In genomic region chr2:190343500-190344274, GRCh38 we compare ENCODE assay signal across 8 cellular contexts. TPM values are rescaled to one million over a fixed set of nuclear protein-coding genes. Genes with fewer than 3 reads are reported as not detected.
DNase-seq lines count a peak whose midpoint lies in the region; ATAC-seq, FAIRE-seq and TF ChIP-seq lines count a peak whose summit lies in the region.

INPP1 (plus strand) TSS chr2:190343589; CDS start chr2:190360103, 16,514 bp downstream.

- CTCF ChIA-PET in A549 (lab: Yijun Ruan, JAX) = interaction anchor here (0.6 to 3.9 kb wide), 17 partner anchors 12 to 541 kb away, joined by 3 to 22 read pairs (median 3); partner anchors contain the start of gene HIBCH

- FAIRE-seq in A549 (lab: Jason Lieb, UNC) = no peak

- H3K4me2 ChIP-seq in A549 = peak within 1 kb of the TSS; percentile 87

- peak within 1 kb of the TSS; percentile 67 to 95 for H3K27ac ChIP-seq in A549
- no peak within 1 kb of the TSS for H3K27ac ChIP-seq in ectodermal cell (ENCODE audit: insufficient read depth, low read depth, low read length, poor library complexity, severe bottlenecking)
- peak within 1 kb of the TSS; percentile 94 to 96 for H3K27ac ChIP-seq in liver (ENCODE audit: low read depth in 1 of 2, low read length in 2 of 2)

- TF ChIP-seq POLR2A in A549 (IDR thresholded peaks at IDR 0.05; ENCODE audit: low read length) = peak; percentile 24; the same call in 1 of the 2 replicates

- peak; percentile 84 for ATAC-seq in A549
- peak; percentile 68 for ATAC-seq in GM18502 (IDR thresholded peaks at IDR 0.05; ENCODE audit: poor library complexity, unreplicated experiment)
- peak; percentile 58 for ATAC-seq in HG02840 (IDR thresholded peaks at IDR 0.05; ENCODE audit: low FRiP score, unreplicated experiment)

- POLR2A ChIA-PET in A549 (lab: Yijun Ruan, JAX) = interaction anchor here (0.9 to 1.2 kb wide), 2 partner anchors 11 to 24 kb away, joined by 4 to 5 read pairs; partner anchors contain the start of gene HIBCH

- DNase-seq in A549 (ENCODE audit: low read depth in 1 of 2, low spot score in 1 of 2) = peak; percentile 32 to 69
- peak; percentile 70 for DNase-seq in NCI-H2227 (lab: John Stamatoyannopoulos, UW; ENCODE audit: unreplicated experiment)
- peak; percentile 49 to 58 for DNase-seq in activated CD4-positive, alpha-beta T cell treated with anti-CD3 and anti-CD28 coated beads, Interleukin-2, amount 50 U/mL, for 48 hours
- peak; percentile 23 to 26 for DNase-seq in stimulated activated CD4-positive, alpha-beta T cell treated with anti-CD3 and anti-CD28 coated beads, Interleukin-4, amount 100 ng/mL, for 48 hours (ENCODE audit: low read depth in 2 of 2)

- TF ChIP-seq CTCF in A549 (IDR thresholded peaks at IDR 0.05) = no peak
- no peak for TF ChIP-seq CTCF in liver (IDR thresholded peaks at IDR 0.05; ENCODE audit: low read depth, low read length, missing input control)

- peak within 1 kb of the TSS; percentile 55 to 89 for H3K9ac ChIP-seq in liver (ENCODE audit: low read depth in 1 of 2, low read length in 2 of 2)

- peaks cover 31% of the 10 kb centered on the region for H3K27me3 ChIP-seq in ectodermal cell (ENCODE audit: control insufficient read depth, insufficient read depth, low read length, poor library complexity, severe bottlenecking)
- H3K27me3 ChIP-seq in liver (ENCODE audit: control insufficient read depth in 4 of 4, insufficient read depth in 4 of 4, low read length in 3 of 4) = no peaks in the 10 kb centered on the region

- TF ChIP-seq EP300 in A549 (IDR thresholded peaks at IDR 0.05) = no peak

- H3K9me3 ChIP-seq in A549 (no peaks in the 10 kb centered on the region), ectodermal cell (ENCODE audit: control insufficient read depth, low read length) (no peaks in the 10 kb centered on the region), liver (ENCODE audit: control insufficient read depth in 4 of 4, low read length in 3 of 4) (no peaks in the 10 kb centered on the region)

- 1% methylated on average over 26 of the region's 103 CpGs for WGBS in A549 (ENCODE audit: missing lambda C conversion rate)
- 1 to 2% methylated on average over 103 of the region's 103 CpGs for WGBS in ectodermal cell, 2 experiments
- under 1% methylated on average over 103 of the region's 103 CpGs for WGBS in liver

- peak within 1 kb of the TSS; percentile 63 for H3K4me3 ChIP-seq in A549
- H3K4me3 ChIP-seq in ectodermal cell (ENCODE audit: insufficient read depth, low read depth, low read length) = peak within 1 kb of the TSS; percentile 41
- H3K4me3 ChIP-seq in liver (ENCODE audit: low read depth in 1 of 3, low read length in 3 of 3) = peak within 1 kb of the TSS; percentile 71 to 86 (median 71)

- no peak; a peak in 1 of 5 replicates for TF ChIP-seq RAD21 in A549 (conservative IDR thresholded peaks at IDR 0.05 in 1 of 2, IDR thresholded peaks at IDR 0.05 in 1 of 2)
- no peak for TF ChIP-seq RAD21 in liver (IDR thresholded peaks at IDR 0.05)

- H3K36me3 ChIP-seq in ectodermal cell (ENCODE audit: control insufficient read depth, insufficient read depth, low read length) (no peaks in the 10 kb centered on the region), liver (ENCODE audit: control insufficient read depth in 4 of 4, insufficient read depth in 3 of 4, low read depth in 1 of 4, low read length in 3 of 4) (no peaks in the 10 kb centered on the region)

- H3K4me1 ChIP-seq in A549 (peaks cover 30% of the 10 kb centered on the region), ectodermal cell (ENCODE audit: control insufficient read depth, insufficient read depth, low read length) (no peaks in the 10 kb centered on the region), liver (ENCODE audit: control insufficient read depth in 4 of 4, insufficient read depth in 4 of 4, low read length in 3 of 4) (peaks cover 0 to 9% (median 5%) of the 10 kb centered on the region in 4 donors)

TF ChIP-seq in A549, 52 proteins besides CTCF, POLR2A, EP300 and RAD21 (continues in another document):
- TF ChIP-seq CHD2 (IDR thresholded peaks at IDR 0.05; ENCODE audit: low read length, partially characterized antibody) (no peak), BHLHE40 (IDR thresholded peaks at IDR 0.05; ENCODE audit: low read depth, low read length) (peak; percentile 70), FOSL2 (IDR thresholded peaks at IDR 0.05) (no peak), FOSL2 (CRISPR knock-in tag; IDR thresholded peaks at IDR 0.05) (peak; percentile 69), NFE2L2 (conservative IDR thresholded peaks at IDR 0.05; ENCODE audit: low read length) (no peak), EHF (CRISPR knock-in tag; IDR thresholded peaks at IDR 0.05) (no peak), MAZ (IDR thresholded peaks at IDR 0.05; ENCODE audit: borderline replicate concordance, low read depth, low read length) (no peak), ZC3H11A (IDR thresholded peaks at IDR 0.05) (no peak), ZSCAN20 (CRISPR knock-in tag; IDR thresholded peaks at IDR 0.05) (no peak), MAFK (IDR thresholded peaks at IDR 0.05; ENCODE audit: partially characterized antibody) (no peak)

TF ChIP-seq in liver, 16 proteins besides CTCF, POLR2A, EP300 and RAD21:
- TF ChIP-seq JUND (IDR thresholded peaks at IDR 0.05) (peak in 1 of 2 donors; percentile 27), TAF1 (conservative IDR thresholded peaks at IDR 0.05) (no peak), SP1 (IDR thresholded peaks at IDR 0.05) (peak; percentile 2)

RNA-seq across cellular contexts. Expression of gene INPP1, which starts in this region (rescaled TPM):
- polyA plus RNA-seq in A549 (2011; rRNA removed) = 12.8 and 14.6 TPM in 2 replicates
- 4.5 and 7.8 TPM in 2 replicates for polyA plus RNA-seq in A549 (2012; cell fraction: cytosol; rRNA removed)
- polyA plus RNA-seq in A549 (2012; cell fraction: nucleus; rRNA removed) = 4.2 and 5.3 TPM in 2 replicates
- 15.9 to 19.9 TPM (median 18.4 TPM) in 3 replicates for polyA plus RNA-seq in A549 (2017; fragmentation: RNase III; extraction: RNeasy Plus Mini Kit Qiagen cat#74134 plus additional on column Dnase treatment)
- polyA minus RNA-seq in A549 (2011; rRNA and poly(A)+ RNA removed) = 5.3 and 8.2 TPM in 2 replicates
- 4.4 TPM for polyA plus RNA-seq in ectodermal cell (2013, experiment 1 of 4)
- polyA plus RNA-seq in ectodermal cell (2013, experiment 2 of 4) = 4.3 TPM
- polyA plus RNA-seq in ectodermal cell (2013, experiment 3 of 4) = 3.3 TPM
- 3.8 TPM for polyA plus RNA-seq in ectodermal cell (2013, experiment 4 of 4)
- 10 to 100 TPM in 1 of 2 donors, 1 to 10 TPM in 1; 9.1 to 11.9 TPM for total RNA-seq in liver
- polyA plus RNA-seq in liver = 10 to 100 TPM; 12.9 to 13.2 TPM
